1 cellular context compared by ENCODE assay signal in the genomic region with DNA sequence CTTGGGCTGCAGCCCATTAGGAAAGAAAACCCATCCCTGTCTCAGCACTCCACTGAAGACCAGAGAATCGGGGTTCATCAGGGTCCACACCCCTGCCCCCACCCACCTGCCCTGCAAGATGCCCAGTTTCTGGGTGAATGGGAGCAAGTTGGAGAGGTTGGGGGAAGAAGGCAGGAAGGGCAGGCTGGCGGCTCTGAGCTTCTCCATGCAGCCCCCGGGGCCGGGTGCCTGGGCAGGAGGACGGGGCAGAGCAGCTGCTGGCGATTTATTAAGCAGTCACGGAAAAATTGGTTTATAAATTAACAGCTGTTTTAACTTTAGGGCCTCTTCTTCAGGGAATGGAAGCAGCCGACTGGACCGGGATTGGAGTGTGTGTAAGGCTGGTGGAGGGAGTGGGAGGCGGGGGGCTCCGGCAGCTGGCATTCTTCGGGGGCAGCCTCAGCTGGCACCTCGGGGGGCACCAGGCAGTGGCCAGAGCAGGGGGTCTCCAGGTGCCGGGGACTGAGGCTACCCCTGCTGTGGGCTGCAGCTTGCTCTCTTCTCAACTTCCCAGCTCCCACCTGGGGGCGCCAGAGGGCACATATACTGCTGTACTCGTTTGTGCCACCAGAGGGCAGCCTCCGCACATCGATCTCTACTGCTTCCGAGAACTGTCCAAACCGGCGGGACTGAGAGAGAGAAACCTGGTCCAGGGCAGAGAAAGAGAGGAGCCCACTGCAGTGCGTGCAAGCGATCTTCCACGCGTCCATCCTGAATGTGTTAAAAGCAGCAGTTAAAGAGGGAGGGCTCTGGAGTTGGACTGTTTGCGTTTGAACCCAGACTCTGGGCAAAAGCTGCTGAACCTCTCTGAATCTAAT.
TF ChIP-seq lines count a peak whose summit lies in the region.

No MANE protein-coding gene starts in this region.

TF ChIP-seq in neural cell, 6 proteins besides CTCF, POLR2A, EP300 and RAD21 (continued from another document):
- TF ChIP-seq REST (IDR thresholded peaks at IDR 0.05; ENCODE audit: borderline replicate concordance) = no peak
